ENCODE assay signal across 2 cellular contexts in the genomic region with DNA sequence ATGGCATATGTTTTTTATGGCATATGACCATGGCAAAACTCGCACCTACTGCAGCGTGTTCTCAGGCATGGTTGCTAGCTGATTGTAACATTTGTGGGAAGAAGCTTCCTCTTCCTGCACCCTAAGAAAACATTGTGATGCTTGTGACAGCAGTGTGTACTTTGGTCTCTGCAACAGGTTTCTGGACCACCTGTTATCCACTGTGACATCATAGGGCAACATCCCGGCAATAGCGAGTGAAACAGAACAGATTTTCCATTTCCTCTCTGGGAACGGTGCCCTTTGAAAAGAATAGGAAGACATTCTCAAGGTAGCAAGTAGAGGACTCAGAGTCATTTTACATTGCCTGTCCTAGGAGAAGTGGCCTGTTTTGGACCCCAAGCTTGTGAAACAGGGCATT.
TF ChIP-seq lines count a peak whose summit lies in the region.

No MANE protein-coding gene starts in this region.

TF ChIP-seq in GM23338, 12 proteins besides CTCF, POLR2A, EP300 and RAD21 (continued from another document):
- TF ChIP-seq, protein P1, sequence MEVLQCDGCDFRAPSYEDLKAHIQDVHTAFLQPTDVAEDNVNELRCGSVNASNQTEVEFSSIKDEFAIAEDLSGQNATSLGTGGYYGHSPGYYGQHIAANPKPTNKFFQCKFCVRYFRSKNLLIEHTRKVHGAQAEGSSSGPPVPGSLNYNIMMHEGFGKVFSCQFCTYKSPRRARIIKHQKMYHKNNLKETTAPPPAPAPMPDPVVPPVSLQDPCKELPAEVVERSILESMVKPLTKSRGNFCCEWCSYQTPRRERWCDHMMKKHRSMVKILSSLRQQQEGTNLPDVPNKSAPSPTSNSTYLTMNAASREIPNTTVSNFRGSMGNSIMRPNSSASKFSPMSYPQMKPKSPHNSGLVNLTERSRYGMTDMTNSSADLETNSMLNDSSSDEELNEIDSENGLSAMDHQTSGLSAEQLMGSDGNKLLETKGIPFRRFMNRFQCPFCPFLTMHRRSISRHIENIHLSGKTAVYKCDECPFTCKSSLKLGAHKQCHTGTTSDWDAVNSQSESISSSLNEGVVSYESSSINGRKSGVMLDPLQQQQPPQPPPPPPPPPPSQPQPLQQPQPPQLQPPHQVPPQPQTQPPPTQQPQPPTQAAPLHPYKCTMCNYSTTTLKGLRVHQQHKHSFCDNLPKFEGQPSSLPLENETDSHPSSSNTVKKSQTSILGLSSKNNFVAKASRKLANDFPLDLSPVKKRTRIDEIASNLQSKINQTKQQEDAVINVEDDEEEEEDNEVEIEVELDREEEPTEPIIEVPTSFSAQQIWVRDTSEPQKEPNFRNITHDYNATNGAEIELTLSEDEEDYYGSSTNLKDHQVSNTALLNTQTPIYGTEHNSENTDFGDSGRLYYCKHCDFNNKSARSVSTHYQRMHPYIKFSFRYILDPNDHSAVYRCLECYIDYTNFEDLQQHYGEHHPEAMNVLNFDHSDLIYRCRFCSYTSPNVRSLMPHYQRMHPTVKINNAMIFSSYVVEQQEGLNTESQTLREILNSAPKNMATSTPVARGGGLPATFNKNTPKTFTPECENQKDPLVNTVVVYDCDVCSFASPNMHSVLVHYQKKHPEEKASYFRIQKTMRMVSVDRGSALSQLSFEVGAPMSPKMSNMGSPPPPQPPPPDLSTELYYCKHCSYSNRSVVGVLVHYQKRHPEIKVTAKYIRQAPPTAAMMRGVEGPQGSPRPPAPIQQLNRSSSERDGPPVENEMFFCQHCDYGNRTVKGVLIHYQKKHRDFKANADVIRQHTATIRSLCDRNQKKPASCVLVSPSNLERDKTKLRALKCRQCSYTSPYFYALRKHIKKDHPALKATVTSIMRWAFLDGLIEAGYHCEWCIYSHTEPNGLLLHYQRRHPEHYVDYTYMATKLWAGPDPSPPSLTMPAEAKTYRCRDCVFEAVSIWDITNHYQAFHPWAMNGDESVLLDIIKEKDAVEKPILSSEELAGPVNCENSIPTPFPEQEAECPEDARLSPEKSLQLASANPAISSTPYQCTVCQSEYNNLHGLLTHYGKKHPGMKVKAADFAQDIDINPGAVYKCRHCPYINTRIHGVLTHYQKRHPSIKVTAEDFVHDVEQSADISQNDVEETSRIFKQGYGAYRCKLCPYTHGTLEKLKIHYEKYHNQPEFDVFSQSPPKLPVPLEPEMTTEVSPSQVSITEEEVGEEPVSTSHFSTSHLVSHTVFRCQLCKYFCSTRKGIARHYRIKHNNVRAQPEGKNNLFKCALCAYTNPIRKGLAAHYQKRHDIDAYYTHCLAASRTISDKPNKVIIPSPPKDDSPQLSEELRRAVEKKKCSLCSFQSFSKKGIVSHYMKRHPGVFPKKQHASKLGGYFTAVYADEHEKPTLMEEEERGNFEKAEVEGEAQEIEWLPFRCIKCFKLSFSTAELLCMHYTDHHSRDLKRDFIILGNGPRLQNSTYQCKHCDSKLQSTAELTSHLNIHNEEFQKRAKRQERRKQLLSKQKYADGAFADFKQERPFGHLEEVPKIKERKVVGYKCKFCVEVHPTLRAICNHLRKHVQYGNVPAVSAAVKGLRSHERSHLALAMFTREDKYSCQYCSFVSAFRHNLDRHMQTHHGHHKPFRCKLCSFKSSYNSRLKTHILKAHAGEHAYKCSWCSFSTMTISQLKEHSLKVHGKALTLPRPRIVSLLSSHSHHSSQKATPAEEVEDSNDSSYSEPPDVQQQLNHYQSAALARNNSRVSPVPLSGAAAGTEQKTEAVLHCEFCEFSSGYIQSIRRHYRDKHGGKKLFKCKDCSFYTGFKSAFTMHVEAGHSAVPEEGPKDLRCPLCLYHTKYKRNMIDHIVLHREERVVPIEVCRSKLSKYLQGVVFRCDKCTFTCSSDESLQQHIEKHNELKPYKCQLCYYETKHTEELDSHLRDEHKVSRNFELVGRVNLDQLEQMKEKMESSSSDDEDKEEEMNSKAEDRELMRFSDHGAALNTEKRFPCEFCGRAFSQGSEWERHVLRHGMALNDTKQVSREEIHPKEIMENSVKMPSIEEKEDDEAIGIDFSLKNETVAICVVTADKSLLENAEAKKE (CRISPR knock-in tag; IDR thresholded peaks at IDR 0.05): no peak
- no peak for TF ChIP-seq CREB1 (CRISPR knock-in tag; IDR thresholded peaks at IDR 0.05; ENCODE audit: low read depth)
- TF ChIP-seq, protein P2, sequence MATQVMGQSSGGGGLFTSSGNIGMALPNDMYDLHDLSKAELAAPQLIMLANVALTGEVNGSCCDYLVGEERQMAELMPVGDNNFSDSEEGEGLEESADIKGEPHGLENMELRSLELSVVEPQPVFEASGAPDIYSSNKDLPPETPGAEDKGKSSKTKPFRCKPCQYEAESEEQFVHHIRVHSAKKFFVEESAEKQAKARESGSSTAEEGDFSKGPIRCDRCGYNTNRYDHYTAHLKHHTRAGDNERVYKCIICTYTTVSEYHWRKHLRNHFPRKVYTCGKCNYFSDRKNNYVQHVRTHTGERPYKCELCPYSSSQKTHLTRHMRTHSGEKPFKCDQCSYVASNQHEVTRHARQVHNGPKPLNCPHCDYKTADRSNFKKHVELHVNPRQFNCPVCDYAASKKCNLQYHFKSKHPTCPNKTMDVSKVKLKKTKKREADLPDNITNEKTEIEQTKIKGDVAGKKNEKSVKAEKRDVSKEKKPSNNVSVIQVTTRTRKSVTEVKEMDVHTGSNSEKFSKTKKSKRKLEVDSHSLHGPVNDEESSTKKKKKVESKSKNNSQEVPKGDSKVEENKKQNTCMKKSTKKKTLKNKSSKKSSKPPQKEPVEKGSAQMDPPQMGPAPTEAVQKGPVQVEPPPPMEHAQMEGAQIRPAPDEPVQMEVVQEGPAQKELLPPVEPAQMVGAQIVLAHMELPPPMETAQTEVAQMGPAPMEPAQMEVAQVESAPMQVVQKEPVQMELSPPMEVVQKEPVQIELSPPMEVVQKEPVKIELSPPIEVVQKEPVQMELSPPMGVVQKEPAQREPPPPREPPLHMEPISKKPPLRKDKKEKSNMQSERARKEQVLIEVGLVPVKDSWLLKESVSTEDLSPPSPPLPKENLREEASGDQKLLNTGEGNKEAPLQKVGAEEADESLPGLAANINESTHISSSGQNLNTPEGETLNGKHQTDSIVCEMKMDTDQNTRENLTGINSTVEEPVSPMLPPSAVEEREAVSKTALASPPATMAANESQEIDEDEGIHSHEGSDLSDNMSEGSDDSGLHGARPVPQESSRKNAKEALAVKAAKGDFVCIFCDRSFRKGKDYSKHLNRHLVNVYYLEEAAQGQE (IDR thresholded peaks at IDR 0.05; ENCODE audit: unreplicated experiment): no peak
- no peak for TF ChIP-seq EZH2 (IDR thresholded peaks at IDR 0.05; ENCODE audit: low read depth, unreplicated experiment)
- TF ChIP-seq JUNB (IDR thresholded peaks at IDR 0.05; ENCODE audit: unreplicated experiment): no peak
- no peak for TF ChIP-seq ZNF331 (CRISPR knock-in tag; IDR thresholded peaks at IDR 0.05; ENCODE audit: low read depth)
- no peak for TF ChIP-seq NANOG (IDR thresholded peaks at IDR 0.05; ENCODE audit: borderline replicate concordance)
- TF ChIP-seq EZH2phosphoT487 (IDR thresholded peaks at IDR 0.05; ENCODE audit: unreplicated experiment): no peak

TF ChIP-seq in H1, 55 proteins besides CTCF, POLR2A, EP300 and RAD21 (continued from another document):
- TF ChIP-seq, protein P3, sequence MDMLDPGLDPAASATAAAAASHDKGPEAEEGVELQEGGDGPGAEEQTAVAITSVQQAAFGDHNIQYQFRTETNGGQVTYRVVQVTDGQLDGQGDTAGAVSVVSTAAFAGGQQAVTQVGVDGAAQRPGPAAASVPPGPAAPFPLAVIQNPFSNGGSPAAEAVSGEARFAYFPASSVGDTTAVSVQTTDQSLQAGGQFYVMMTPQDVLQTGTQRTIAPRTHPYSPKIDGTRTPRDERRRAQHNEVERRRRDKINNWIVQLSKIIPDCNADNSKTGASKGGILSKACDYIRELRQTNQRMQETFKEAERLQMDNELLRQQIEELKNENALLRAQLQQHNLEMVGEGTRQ (IDR thresholded peaks at IDR 0.05; ENCODE audit: low read length): no peak
- TF ChIP-seq PHF8 (conservative IDR thresholded peaks at IDR 0.05; ENCODE audit: low read depth, low read length): no peak
- no peak for TF ChIP-seq BACH1 (IDR thresholded peaks at IDR 0.05; ENCODE audit: low read length)
- TF ChIP-seq SRF (IDR thresholded peaks at IDR 0.05; ENCODE audit: low read depth, low read length): no peak
- TF ChIP-seq POU5F1 (IDR thresholded peaks at IDR 0.05; ENCODE audit: low read depth, low read length): no peak
- TF ChIP-seq, protein P4, sequence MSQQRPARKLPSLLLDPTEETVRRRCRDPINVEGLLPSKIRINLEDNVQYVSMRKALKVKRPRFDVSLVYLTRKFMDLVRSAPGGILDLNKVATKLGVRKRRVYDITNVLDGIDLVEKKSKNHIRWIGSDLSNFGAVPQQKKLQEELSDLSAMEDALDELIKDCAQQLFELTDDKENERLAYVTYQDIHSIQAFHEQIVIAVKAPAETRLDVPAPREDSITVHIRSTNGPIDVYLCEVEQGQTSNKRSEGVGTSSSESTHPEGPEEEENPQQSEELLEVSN (IDR thresholded peaks at IDR 0.05): no peak
- TF ChIP-seq MAFK (IDR thresholded peaks at IDR 0.05; ENCODE audit: low read depth, low read length): no peak
